1 cellular context compared by ENCODE assay signal in the genomic region with DNA sequence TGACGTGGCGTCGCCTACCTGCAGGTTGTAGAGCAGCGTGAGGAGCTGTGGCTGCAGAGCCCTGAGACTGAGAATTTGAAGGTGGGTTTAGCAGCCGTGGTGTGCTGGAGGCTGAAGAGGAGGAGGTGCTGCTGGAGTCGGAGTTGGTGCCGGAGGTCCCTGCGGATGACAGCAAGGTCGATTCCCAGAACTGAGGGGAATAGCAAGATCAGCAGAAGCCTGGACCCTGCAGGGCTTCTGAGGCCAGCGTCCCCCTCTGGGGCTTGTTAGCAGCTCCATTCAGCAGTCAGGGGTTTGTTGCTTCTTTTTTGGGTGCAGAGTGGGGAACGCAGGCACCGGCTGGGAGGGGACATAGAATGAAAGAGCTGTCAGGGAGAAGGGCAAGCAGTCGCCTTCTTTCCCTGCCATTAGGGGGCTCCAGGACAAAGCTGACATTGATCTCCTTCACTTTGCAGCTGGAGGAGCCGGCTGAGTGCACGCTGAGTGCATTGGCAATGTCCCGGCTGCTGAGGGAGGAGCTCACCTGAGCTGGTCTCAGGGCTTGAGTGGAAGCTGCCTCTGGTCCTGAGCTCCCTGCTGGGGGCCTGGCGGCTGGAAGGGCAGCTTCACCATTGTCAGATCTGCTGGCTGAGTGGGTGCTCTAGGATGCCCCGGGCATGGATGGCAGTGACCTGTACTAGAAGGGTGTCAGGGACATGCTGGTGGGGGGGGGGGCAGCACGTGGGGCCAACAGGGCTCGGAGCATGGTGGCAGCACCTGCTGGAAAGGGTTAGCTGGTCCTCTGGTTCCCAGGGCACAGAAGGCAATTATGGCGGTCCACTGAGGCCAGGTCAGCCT.
TF ChIP-seq lines count a peak whose summit lies in the region.

No MANE protein-coding gene starts in this region.

TF ChIP-seq in HepG2, 621 proteins besides CTCF, POLR2A, EP300 and RAD21:
- TF ChIP-seq STAG1 (CRISPR knock-in tag; IDR thresholded peaks at IDR 0.05): peak; percentile 59
- no peak for TF ChIP-seq FOXJ3 (CRISPR knock-in tag; IDR thresholded peaks at IDR 0.05; ENCODE audit: borderline replicate concordance)
- TF ChIP-seq XRCC5 (optimal IDR thresholded peaks at IDR 0.05; ENCODE audit: low read length): peak; percentile 42
- TF ChIP-seq SALL1 (CRISPR knock-in tag; IDR thresholded peaks at IDR 0.05): no peak
- TF ChIP-seq, protein P1, sequence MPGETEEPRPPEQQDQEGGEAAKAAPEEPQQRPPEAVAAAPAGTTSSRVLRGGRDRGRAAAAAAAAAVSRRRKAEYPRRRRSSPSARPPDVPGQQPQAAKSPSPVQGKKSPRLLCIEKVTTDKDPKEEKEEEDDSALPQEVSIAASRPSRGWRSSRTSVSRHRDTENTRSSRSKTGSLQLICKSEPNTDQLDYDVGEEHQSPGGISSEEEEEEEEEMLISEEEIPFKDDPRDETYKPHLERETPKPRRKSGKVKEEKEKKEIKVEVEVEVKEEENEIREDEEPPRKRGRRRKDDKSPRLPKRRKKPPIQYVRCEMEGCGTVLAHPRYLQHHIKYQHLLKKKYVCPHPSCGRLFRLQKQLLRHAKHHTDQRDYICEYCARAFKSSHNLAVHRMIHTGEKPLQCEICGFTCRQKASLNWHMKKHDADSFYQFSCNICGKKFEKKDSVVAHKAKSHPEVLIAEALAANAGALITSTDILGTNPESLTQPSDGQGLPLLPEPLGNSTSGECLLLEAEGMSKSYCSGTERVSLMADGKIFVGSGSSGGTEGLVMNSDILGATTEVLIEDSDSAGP (CRISPR knock-in tag; IDR thresholded peaks at IDR 0.05; ENCODE audit: borderline replicate concordance): 0 out of 2 replicates have a peak, but pooled peaks have one; percentile 30
- peak; percentile 32; the same call in 1 of the 2 replicates for TF ChIP-seq SMC3 (IDR thresholded peaks at IDR 0.05; ENCODE audit: low read length)
TF ChIP-seq in HepG2: peak in this region for 4.
